ENCODE assay signal across 1 cellular context in the genomic region with DNA sequence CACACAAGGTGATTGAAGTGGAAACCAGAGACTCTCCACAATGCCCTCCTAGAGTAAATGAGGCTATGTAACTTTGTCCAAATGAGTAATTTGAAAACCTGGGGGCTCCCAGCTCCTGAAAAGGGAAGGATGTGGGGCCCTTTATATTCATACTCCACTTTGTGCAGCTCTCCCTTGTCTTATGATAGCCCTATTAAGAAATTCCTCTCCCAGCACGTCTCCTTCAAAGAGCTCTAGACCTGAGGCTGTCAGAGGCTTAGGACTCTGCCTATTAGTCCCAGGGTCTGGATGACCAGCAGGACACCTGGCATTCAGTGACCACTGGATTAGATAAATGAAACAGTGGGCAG.
TF ChIP-seq lines count a peak whose summit lies in the region.

No MANE protein-coding gene starts in this region.

TF ChIP-seq in GM23338, 12 proteins besides CTCF, POLR2A, EP300 and RAD21 (continued from another document):
- TF ChIP-seq ZNF331 (CRISPR knock-in tag; IDR thresholded peaks at IDR 0.05; ENCODE audit: low read depth) = no peak
